Comparison of ENCODE assay signal across 8 cellular contexts in the genomic region with DNA sequence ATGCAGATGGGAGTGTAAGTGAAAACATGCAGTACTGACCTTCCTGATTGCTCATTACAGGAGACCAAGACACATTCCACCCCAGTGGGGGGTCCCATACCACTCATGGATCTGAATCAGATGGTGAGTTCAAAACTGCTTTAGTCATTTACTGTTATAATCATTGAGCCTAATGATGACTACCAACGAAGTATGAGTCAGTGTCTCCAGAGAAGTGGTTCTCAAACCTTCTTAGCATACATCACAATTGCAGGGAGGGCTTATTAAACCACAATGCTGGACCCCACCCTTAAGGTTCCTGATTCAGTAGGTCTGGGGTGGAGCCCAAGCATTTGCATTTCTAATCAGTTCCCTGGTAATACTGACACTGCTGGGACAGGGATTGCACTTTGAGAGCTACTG.
DNase-seq lines count a peak whose midpoint lies in the region; TF ChIP-seq lines count a peak whose summit lies in the region.

No MANE protein-coding gene starts in this region.

- peak overlapping the region; percentile 45 for H3K27ac ChIP-seq in epithelial cell of prostate
- no peak overlapping the region for H3K27ac ChIP-seq in tibial artery
- H3K27ac ChIP-seq in stomach = peak overlapping the region in 1 of 5 donors; percentile 55

- DNase-seq in GM04503 (ENCODE audit: low read depth) (peak; percentile 82), T-helper 22 cell (ENCODE audit: low read depth) (peak; percentile 11), epithelial cell of prostate (ENCODE audit: low read depth, low spot score) (peak; percentile 82), tibial artery (no peak), NCI-H748 (lab: John Stamatoyannopoulos, UW; ENCODE audit: unreplicated experiment) (no peak), midbrain (lab: John Stamatoyannopoulos, UW) (no peak), stomach (no peak)
- DNase-seq in stimulated activated CD4-positive, alpha-beta T cell treated with anti-CD3 and anti-CD28 coated beads, Interleukin-1b, Interleukin-23, amount 100 ng/mL, for 24 hours (ENCODE audit: low read depth in 4 of 4, low spot score in 1 of 4) = peak in 3 of 4 experiments; percentile 17 to 40 (median 21)

- TF ChIP-seq CTCF in tibial artery (IDR thresholded peaks at IDR 0.05) (no peak), stomach (IDR thresholded peaks at IDR 0.05) (no peak)

- TF ChIP-seq EP300 in stomach (IDR thresholded peaks at IDR 0.05) = no peak

- WGBS in stomach, 5 donors = 41 to 62% (median 58%) methylated on average over 1 of the region's 1 CpG

- TF ChIP-seq POLR2A in stomach (IDR thresholded peaks at IDR 0.05) = no peak

- no peak overlapping the region for H3K4me3 ChIP-seq in tibial artery
- no peak overlapping the region for H3K4me3 ChIP-seq in stomach

- H3K27me3 ChIP-seq in tibial artery = no peaks in the 10 kb centered on the region
- no peaks in the 10 kb centered on the region for H3K27me3 ChIP-seq in stomach

- intact Hi-C loops in tibial artery (cut with DNase I; ENCODE audit: low total_unique reads) = no loop called here
- intact Hi-C loops in stomach (cut with DNase I; ENCODE audit: low total_unique reads) = no loop called here

- H3K4me1 ChIP-seq in tibial artery = peaks cover 0 to 29% (median 9%) of the 10 kb centered on the region in 4 donors
- H3K4me1 ChIP-seq in stomach = peaks cover 0 to 66% (median 30%) of the 10 kb centered on the region in 4 donors

- H3K9me3 ChIP-seq in tibial artery (peaks cover 0 to 3% (median 0%) of the 10 kb centered on the region in 3 donors), stomach (peaks cover 0 to 4% (median 0%) of the 10 kb centered on the region in 4 donors)

- H3K36me3 ChIP-seq in tibial artery (peaks cover 22 to 54% (median 50%) of the 10 kb centered on the region in 3 donors), stomach (peaks cover 10 to 58% (median 36%) of the 10 kb centered on the region in 4 donors)

Comparison
In these comparisons a context has a peak if more than half of its experiments do, and no peak if none do; other contexts are left out.
1. DNase-seq: peak in GM04503 (single experiment), T-helper 22 cell (single experiment), epithelial cell of prostate (single experiment) and stimulated activated CD4-positive, alpha-beta T cell treated with anti-CD3 and anti-CD28 coated beads, Interleukin-1b, Interleukin-23, amount 100 ng/mL, for 24 hours (3 of 4); none in tibial artery (0 of 2), NCI-H748 (single experiment), midbrain (single experiment) and stomach (single experiment).